Comparison of ENCODE assay signal across 1 cellular context in genomic region chr4:4995103-4995761, GRCh38.
TF ChIP-seq lines count a peak whose summit lies in the region.

No MANE protein-coding gene starts in this region.

TF ChIP-seq in K562, 482 proteins besides CTCF, POLR2A, EP300 and RAD21 (continued from another document and continues in another):
- no peak for TF ChIP-seq TCF7 (IDR thresholded peaks at IDR 0.05; ENCODE audit: borderline replicate concordance)
- peak; percentile 61 for TF ChIP-seq L3MBTL2 (IDR thresholded peaks at IDR 0.05)
- TF ChIP-seq TARDBP (IDR thresholded peaks at IDR 0.05): no peak
- TF ChIP-seq ZFP36 (IDR thresholded peaks at IDR 0.05; ENCODE audit: low read depth, low read length, partially characterized antibody): peak; percentile 6
- TF ChIP-seq SP2 (IDR thresholded peaks at IDR 0.05; ENCODE audit: extremely low read depth, low read depth, low read length, poor library complexity, severe bottlenecking): no peak
- peak in 1 of 2 experiments; percentile 38; a peak in 1 of 4 replicates for TF ChIP-seq RCOR1 (IDR thresholded peaks at IDR 0.05; ENCODE audit: borderline replicate concordance in 1 of 2, low read depth in 2 of 2, low read length in 2 of 2)
- TF ChIP-seq KDM5B (IDR thresholded peaks at IDR 0.05; ENCODE audit: insufficient replicate concordance, low read depth, low read length): no peak
- TF ChIP-seq CREM (IDR thresholded peaks at IDR 0.05; ENCODE audit: low read depth): 0 out of 2 replicates have a peak, but pooled peaks have one; percentile 30
- peak; percentile 41 for TF ChIP-seq CXXC5 (CRISPR knock-in tag; IDR thresholded peaks at IDR 0.05)
- TF ChIP-seq MEF2A (IDR thresholded peaks at IDR 0.05; ENCODE audit: control insufficient read depth, low read depth, low read length): no peak
- no peak for TF ChIP-seq ZNF583 (CRISPR knock-in tag; IDR thresholded peaks at IDR 0.05)
- TF ChIP-seq ZFX (CRISPR knock-in tag; IDR thresholded peaks at IDR 0.05): no peak
- no peak for TF ChIP-seq ZNF76 (CRISPR knock-in tag; IDR thresholded peaks at IDR 0.05; ENCODE audit: borderline replicate concordance)
- TF ChIP-seq HBP1 (CRISPR knock-in tag; IDR thresholded peaks at IDR 0.05): no peak
- TF ChIP-seq CTBP1 (IDR thresholded peaks at IDR 0.05; ENCODE audit: borderline replicate concordance): no peak; the same call in 1 of the 2 replicates
- no peak for TF ChIP-seq NFATC3 (IDR thresholded peaks at IDR 0.05)
- no peak for TF ChIP-seq PURB (CRISPR knock-in tag; IDR thresholded peaks at IDR 0.05; ENCODE audit: low read depth)
- peak; percentile 74 for TF ChIP-seq DEAF1 (CRISPR knock-in tag; IDR thresholded peaks at IDR 0.05)
- TF ChIP-seq SNAPC5 (CRISPR knock-in tag; IDR thresholded peaks at IDR 0.05): no peak
- no peak for TF ChIP-seq ZNF644 (tag; IDR thresholded peaks at IDR 0.05; ENCODE audit: low read depth)
- no peak for TF ChIP-seq CBFA2T2 (conservative IDR thresholded peaks at IDR 0.05)
- TF ChIP-seq PTTG1 (tag; IDR thresholded peaks at IDR 0.05; ENCODE audit: low read depth): no peak
- TF ChIP-seq NCOA2 (IDR thresholded peaks at IDR 0.05; ENCODE audit: partially characterized antibody in 2 of 2): no peak
- TF ChIP-seq SMC3 (conservative IDR thresholded peaks at IDR 0.05; ENCODE audit: insufficient read depth, low read depth, low read length): peak; percentile 92
- no peak for TF ChIP-seq RFX1 (IDR thresholded peaks at IDR 0.05)
- TF ChIP-seq HDAC8 (tag; IDR thresholded peaks at IDR 0.05): no peak
- TF ChIP-seq MAFF (IDR thresholded peaks at IDR 0.05; ENCODE audit: low read length): no peak
- no peak for TF ChIP-seq ATF1 (CRISPR knock-in tag; IDR thresholded peaks at IDR 0.05)
- TF ChIP-seq ATF1 (tag; IDR thresholded peaks at IDR 0.05): no peak
- no peak for TF ChIP-seq MEF2D (tag; conservative IDR thresholded peaks at IDR 0.05; ENCODE audit: low read depth)
- no peak for TF ChIP-seq UBTF (IDR thresholded peaks at IDR 0.05; ENCODE audit: borderline replicate concordance in 1 of 2, low read depth in 2 of 2, low read length in 2 of 2)
- 0 out of 2 replicates have a peak, but pooled peaks have one; percentile 32 for TF ChIP-seq ETV5 (CRISPR knock-in tag; IDR thresholded peaks at IDR 0.05; ENCODE audit: low read depth)
- no peak for TF ChIP-seq HDAC2 (IDR thresholded peaks at IDR 0.05)
- no peak for TF ChIP-seq ZBTB9 (CRISPR knock-in tag; IDR thresholded peaks at IDR 0.05)
- TF ChIP-seq GABPB2 (CRISPR knock-in tag; conservative IDR thresholded peaks at IDR 0.05): no peak
- TF ChIP-seq EHMT2 (IDR thresholded peaks at IDR 0.05): no peak
- TF ChIP-seq IRF1 (CRISPR knock-in tag; IDR thresholded peaks at IDR 0.05; ENCODE audit: borderline replicate concordance): no peak
- no peak for TF ChIP-seq GTF2A2 (tag; IDR thresholded peaks at IDR 0.05)
- TF ChIP-seq KDM2B (CRISPR knock-in tag; IDR thresholded peaks at IDR 0.05): no peak
- no peak for TF ChIP-seq MED1 (CRISPR knock-in tag; IDR thresholded peaks at IDR 0.05; ENCODE audit: borderline replicate concordance)
- no peak for TF ChIP-seq MEIS2 (IDR thresholded peaks at IDR 0.05; ENCODE audit: partially characterized antibody)
- no peak for TF ChIP-seq RBM39 (optimal IDR thresholded peaks at IDR 0.05; ENCODE audit: low read depth, low read length)
- no peak for TF ChIP-seq PRDM10 (IDR thresholded peaks at IDR 0.05; ENCODE audit: partially characterized antibody)
- TF ChIP-seq ZHX1 (conservative IDR thresholded peaks at IDR 0.05; ENCODE audit: low read length): 0 out of 2 replicates have a peak, but pooled peaks have one; percentile 59
- TF ChIP-seq ZNF384 (IDR thresholded peaks at IDR 0.05; ENCODE audit: low read depth, low read length): no peak
- no peak for TF ChIP-seq ZBTB8A (IDR thresholded peaks at IDR 0.05; ENCODE audit: partially characterized antibody)
- TF ChIP-seq PCBP1 (IDR thresholded peaks at IDR 0.05; ENCODE audit: low read depth, low read length, poor library complexity, severe bottlenecking): no peak
- no peak for TF ChIP-seq XRCC4 (IDR thresholded peaks at IDR 0.05; ENCODE audit: extremely low read depth, insufficient read depth, insufficient read length)
- no peak for TF ChIP-seq ZNF354B (CRISPR knock-in tag; IDR thresholded peaks at IDR 0.05)
- no peak for TF ChIP-seq ZNF277 (CRISPR knock-in tag; IDR thresholded peaks at IDR 0.05; ENCODE audit: borderline replicate concordance)
- no peak; the same call in 1 of the 2 replicates for TF ChIP-seq BMI1 (IDR thresholded peaks at IDR 0.05; ENCODE audit: low read length)
- TF ChIP-seq TBL1XR1 (IDR thresholded peaks at IDR 0.05; ENCODE audit: low read length in 2 of 2): no peak
- TF ChIP-seq PREB (CRISPR knock-in tag; IDR thresholded peaks at IDR 0.05): no peak
